Comparison of ENCODE assay signal across 3 cellular contexts in the genomic region with DNA sequence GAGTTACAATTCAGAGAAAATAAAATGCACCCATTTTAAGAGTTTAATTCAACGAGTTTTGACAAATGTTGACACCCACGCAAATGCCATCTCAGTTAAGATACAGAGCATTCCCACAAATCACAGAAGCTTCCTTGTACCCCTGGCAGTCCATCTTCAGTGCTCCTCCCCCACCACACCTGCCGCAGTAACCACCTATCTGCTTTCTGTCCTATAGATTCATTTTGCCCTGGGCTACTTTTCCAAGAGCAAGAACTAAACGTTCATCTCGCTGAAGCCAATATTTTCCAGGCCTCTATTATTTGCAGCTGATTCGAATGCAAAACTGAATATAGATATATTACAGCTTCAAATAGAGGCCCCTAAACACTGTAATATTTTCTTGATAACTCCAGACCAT.
TF ChIP-seq lines count a peak whose summit lies in the region.

No MANE protein-coding gene starts in this region.

TF ChIP-seq in SK-N-SH, 30 proteins besides CTCF, POLR2A, EP300 and RAD21 (continues in another document):
- TF ChIP-seq TCF12 (IDR thresholded peaks at IDR 0.05) = no peak
- TF ChIP-seq RCOR1 (IDR thresholded peaks at IDR 0.05; ENCODE audit: low read length) = no peak
- TF ChIP-seq FOXM1 (IDR thresholded peaks at IDR 0.05; ENCODE audit: low read depth) = no peak
- no peak for TF ChIP-seq POLR2AphosphoS5 (IDR thresholded peaks at IDR 0.05; ENCODE audit: low read depth, low read length)
- no peak for TF ChIP-seq MEF2A (IDR thresholded peaks at IDR 0.05; ENCODE audit: borderline replicate concordance, low read depth)
- TF ChIP-seq RXRA (IDR thresholded peaks at IDR 0.05; ENCODE audit: borderline replicate concordance, low read depth) = no peak
- TF ChIP-seq NRF1 (IDR thresholded peaks at IDR 0.05; ENCODE audit: low read depth, low read length) = no peak
- no peak for TF ChIP-seq FOXJ3 (CRISPR knock-in tag; IDR thresholded peaks at IDR 0.05)
- TF ChIP-seq GATA2 (CRISPR knock-in tag; IDR thresholded peaks at IDR 0.05) = no peak
- TF ChIP-seq ELF1 (IDR thresholded peaks at IDR 0.05) = no peak
- no peak for TF ChIP-seq FOSL2 (IDR thresholded peaks at IDR 0.05; ENCODE audit: borderline replicate concordance, low read depth)
- no peak for TF ChIP-seq YY1 (IDR thresholded peaks at IDR 0.05; ENCODE audit: low read depth)
- TF ChIP-seq, protein P1, sequence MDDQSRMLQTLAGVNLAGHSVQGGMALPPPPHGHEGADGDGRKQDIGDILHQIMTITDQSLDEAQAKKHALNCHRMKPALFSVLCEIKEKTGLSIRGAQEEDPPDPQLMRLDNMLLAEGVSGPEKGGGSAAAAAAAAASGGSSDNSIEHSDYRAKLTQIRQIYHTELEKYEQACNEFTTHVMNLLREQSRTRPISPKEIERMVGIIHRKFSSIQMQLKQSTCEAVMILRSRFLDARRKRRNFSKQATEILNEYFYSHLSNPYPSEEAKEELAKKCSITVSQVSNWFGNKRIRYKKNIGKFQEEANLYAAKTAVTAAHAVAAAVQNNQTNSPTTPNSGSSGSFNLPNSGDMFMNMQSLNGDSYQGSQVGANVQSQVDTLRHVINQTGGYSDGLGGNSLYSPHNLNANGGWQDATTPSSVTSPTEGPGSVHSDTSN (IDR thresholded peaks at IDR 0.05) = no peak
- TF ChIP-seq, protein P2, sequence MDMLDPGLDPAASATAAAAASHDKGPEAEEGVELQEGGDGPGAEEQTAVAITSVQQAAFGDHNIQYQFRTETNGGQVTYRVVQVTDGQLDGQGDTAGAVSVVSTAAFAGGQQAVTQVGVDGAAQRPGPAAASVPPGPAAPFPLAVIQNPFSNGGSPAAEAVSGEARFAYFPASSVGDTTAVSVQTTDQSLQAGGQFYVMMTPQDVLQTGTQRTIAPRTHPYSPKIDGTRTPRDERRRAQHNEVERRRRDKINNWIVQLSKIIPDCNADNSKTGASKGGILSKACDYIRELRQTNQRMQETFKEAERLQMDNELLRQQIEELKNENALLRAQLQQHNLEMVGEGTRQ (IDR thresholded peaks at IDR 0.05; ENCODE audit: borderline replicate concordance, low read depth, low read length) = no peak
- TF ChIP-seq, protein P3, sequence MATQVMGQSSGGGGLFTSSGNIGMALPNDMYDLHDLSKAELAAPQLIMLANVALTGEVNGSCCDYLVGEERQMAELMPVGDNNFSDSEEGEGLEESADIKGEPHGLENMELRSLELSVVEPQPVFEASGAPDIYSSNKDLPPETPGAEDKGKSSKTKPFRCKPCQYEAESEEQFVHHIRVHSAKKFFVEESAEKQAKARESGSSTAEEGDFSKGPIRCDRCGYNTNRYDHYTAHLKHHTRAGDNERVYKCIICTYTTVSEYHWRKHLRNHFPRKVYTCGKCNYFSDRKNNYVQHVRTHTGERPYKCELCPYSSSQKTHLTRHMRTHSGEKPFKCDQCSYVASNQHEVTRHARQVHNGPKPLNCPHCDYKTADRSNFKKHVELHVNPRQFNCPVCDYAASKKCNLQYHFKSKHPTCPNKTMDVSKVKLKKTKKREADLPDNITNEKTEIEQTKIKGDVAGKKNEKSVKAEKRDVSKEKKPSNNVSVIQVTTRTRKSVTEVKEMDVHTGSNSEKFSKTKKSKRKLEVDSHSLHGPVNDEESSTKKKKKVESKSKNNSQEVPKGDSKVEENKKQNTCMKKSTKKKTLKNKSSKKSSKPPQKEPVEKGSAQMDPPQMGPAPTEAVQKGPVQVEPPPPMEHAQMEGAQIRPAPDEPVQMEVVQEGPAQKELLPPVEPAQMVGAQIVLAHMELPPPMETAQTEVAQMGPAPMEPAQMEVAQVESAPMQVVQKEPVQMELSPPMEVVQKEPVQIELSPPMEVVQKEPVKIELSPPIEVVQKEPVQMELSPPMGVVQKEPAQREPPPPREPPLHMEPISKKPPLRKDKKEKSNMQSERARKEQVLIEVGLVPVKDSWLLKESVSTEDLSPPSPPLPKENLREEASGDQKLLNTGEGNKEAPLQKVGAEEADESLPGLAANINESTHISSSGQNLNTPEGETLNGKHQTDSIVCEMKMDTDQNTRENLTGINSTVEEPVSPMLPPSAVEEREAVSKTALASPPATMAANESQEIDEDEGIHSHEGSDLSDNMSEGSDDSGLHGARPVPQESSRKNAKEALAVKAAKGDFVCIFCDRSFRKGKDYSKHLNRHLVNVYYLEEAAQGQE (IDR thresholded peaks at IDR 0.05; ENCODE audit: low read depth, low read length) = no peak
- TF ChIP-seq SIN3A (IDR thresholded peaks at IDR 0.05; ENCODE audit: borderline replicate concordance, low read depth, low read length) = no peak

TF ChIP-seq in SK-N-SH treated with all-trans-retinoic acid at 6 μM for 48 hours, 23 proteins besides CTCF, POLR2A, EP300 and RAD21:
- TF ChIP-seq ZFP30 (CRISPR knock-in tag; IDR thresholded peaks at IDR 0.05) (no peak), ZFP3 (CRISPR knock-in tag; IDR thresholded peaks at IDR 0.05) (no peak), BACH2 (CRISPR knock-in tag; IDR thresholded peaks at IDR 0.05; ENCODE audit: borderline replicate concordance) (no peak), RARB (CRISPR knock-in tag; IDR thresholded peaks at IDR 0.05) (no peak), ESRRG (CRISPR knock-in tag; IDR thresholded peaks at IDR 0.05) (no peak), CSDC2 (CRISPR knock-in tag; IDR thresholded peaks at IDR 0.05) (no peak), ZC3H10 (CRISPR knock-in tag; IDR thresholded peaks at IDR 0.05) (no peak)
- TF ChIP-seq, protein P4, sequence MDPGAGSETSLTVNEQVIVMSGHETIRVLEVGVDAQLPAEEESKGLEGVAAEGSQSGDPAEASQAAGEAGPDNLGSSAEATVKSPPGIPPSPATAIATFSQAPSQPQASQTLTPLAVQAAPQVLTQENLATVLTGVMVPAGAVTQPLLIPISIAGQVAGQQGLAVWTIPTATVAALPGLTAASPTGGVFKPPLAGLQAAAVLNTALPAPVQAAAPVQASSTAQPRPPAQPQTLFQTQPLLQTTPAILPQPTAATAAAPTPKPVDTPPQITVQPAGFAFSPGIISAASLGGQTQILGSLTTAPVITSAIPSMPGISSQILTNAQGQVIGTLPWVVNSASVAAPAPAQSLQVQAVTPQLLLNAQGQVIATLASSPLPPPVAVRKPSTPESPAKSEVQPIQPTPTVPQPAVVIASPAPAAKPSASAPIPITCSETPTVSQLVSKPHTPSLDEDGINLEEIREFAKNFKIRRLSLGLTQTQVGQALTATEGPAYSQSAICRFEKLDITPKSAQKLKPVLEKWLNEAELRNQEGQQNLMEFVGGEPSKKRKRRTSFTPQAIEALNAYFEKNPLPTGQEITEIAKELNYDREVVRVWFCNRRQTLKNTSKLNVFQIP (CRISPR knock-in tag; IDR thresholded peaks at IDR 0.05; ENCODE audit: borderline replicate concordance, low read depth) = no peak
TF ChIP-seq in SK-N-SH treated with all-trans-retinoic acid at 6 μM for 48 hours: peak in this region for 0.

TF ChIP-seq in K562, 482 proteins besides CTCF, POLR2A, EP300 and RAD21:
- TF ChIP-seq SAFB (IDR thresholded peaks at IDR 0.05; ENCODE audit: borderline replicate concordance, low read depth, low read length) (no peak), EGR1 (conservative IDR thresholded peaks at IDR 0.05) (peak; percentile 46; the same call in 1 of the 2 replicates), TEAD4 (IDR thresholded peaks at IDR 0.05; ENCODE audit: low read length) (no peak), TEAD4 (CRISPR knock-in tag; IDR thresholded peaks at IDR 0.05; ENCODE audit: borderline replicate concordance) (no peak)
